ENCODE assay signal across 6 cellular contexts in genomic region chr12:94062194-94062593, GRCh38.
"Had no signal": no experiment of that assay in that cellular context is flagged by ENCODE, and none has a peak within 500 bp of the region (broad histone marks: within the 10 kb centered on the region; RNA-seq: fewer than 3 reads in every experiment).

No MANE protein-coding gene starts in this region.

- ATAC-seq: GM23338 had no signal

- H3K27ac ChIP-seq: HL-60, KMS-11 had no signal

- DNase-seq: H9, HCEC 1CT, KBM-7 had no signal

- H3K4me3 ChIP-seq: GM23338 had no signal

- H2AFZ ChIP-seq: GM23338 had no signal

- H3K4me2 ChIP-seq: GM23338, KMS-11 had no signal

- H3K9ac ChIP-seq: KMS-11 had no signal
